Comparison of ENCODE assay signal across 35 cellular contexts in the genomic region with DNA sequence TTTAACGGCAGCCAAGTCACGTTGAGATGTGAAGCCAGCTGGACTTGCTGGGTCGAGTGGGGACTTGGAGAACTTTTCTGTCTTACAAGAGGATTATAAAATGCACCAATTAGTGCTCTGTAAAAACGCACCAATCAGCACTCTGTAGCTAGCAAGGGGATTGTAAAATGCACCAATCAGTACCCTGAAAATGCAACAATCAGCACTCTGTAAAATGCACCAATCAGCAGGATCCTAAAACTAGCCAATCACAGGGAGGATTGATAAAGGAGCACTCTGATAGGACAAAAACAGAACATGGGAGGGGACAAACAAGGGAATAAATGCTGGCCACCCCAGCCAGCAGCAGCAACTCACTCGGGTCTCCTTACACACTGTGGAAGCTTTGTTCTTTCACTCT.
"Had no signal": no experiment of that assay in that cellular context is flagged by ENCODE, and none has a peak within 500 bp of the region (broad histone marks: within the 10 kb centered on the region; RNA-seq: fewer than 3 reads in every experiment).

No MANE protein-coding gene starts in this region.

- DNase-seq: Karpas-422, Kasumi-1, MG63, MM.1S, MV-4-11, NCI-H1048, NCI-H1092, NCI-H1092 treated with DMSO at 0.1 percent for 48 hours, NCI-H1105, NCI-H1105 treated with DMSO at 0.1 percent for 48 hours, NCI-H1417, NCI-H1417 treated with DMSO at 0.1 percent for 48 hours, NCI-H1436, NCI-H1436 treated with DMSO at 0.1 percent for 48 hours, NCI-H146, NCI-H1694, NCI-H1694 treated with DMSO at 0.1 percent for 48 hours, NCI-H187, NCI-H187 treated with DMSO at 0.1 percent for 48 hours, NCI-H1930, NCI-H2029, NCI-H2029 treated with DMSO at 0.1 percent for 48 hours, NCI-H2081, NCI-H2081 treated with DMSO at 0.1 percent for 48 hours, NCI-H2107, NCI-H2171, NCI-H2171 treated with DMSO at 0.1 percent for 48 hours, NCI-H2227 treated with DMSO at 0.1 percent for 48 hours, NCI-H226, NCI-H345, NCI-H446, NCI-H446 treated with DMSO at 0.1 percent for 48 hours, NCI-H510A, NCI-H510A treated with DMSO at 0.1 percent for 48 hours had no signal

- H3K9ac ChIP-seq: KMS-11 had no signal

- H3K9me3 ChIP-seq: MG63 had no signal

- H3K27ac ChIP-seq: KMS-11 had no signal

- H3K27me3 ChIP-seq: MG63 had no signal

- H3K4me2 ChIP-seq: KMS-11 had no signal

- H3K36me3 ChIP-seq: MG63 had no signal

- H3K4me3 ChIP-seq: MG63 had no signal
